8 cellular contexts compared by ENCODE assay signal in the genomic region with DNA sequence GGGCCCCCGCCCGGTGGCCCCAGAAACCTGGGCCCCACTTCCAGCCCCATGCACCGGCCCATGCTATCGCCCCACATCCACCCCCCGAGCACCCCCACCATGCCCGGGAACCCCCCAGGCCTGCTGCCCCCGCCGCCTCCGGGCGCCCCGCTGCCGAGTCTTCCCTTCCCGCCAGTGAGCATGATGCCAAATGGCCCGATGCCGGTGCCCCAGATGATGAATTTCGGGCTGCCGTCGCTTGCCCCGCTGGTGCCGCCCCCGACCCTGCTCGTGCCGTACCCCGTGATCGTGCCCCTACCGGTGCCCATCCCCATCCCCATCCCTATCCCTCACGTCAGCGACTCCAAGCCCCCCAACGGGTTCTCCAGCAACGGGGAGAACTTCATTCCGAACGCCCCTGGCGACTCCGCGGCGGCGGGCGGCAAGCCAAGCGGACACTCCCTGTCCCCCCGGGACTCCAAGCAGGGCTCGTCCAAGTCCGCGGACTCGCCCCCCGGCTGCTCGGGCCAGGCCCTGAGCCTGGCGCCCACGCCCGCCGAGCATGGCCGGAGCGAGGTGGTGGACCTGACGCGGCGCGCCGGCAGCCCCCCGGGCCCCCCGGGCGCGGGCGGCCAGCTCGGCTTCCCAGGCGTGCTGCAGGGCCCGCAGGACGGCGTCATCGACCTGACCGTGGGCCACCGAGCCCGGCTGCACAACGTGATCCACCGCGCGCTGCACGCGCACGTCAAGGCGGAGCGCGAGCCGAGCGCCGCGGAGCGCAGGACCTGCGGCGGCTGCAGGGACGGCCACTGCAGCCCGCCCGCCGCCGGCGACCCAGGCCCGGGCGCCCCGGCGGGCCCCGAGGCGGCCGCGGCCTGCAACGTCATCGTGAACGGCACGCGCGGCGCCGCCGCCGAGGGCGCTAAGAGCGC.
DNase-seq lines count a peak whose midpoint lies in the region; ATAC-seq, FAIRE-seq and TF ChIP-seq lines count a peak whose summit lies in the region.

No MANE protein-coding gene starts in this region.

- no peaks in the 10 kb centered on the region for H4K20me1 ChIP-seq in keratinocyte (ENCODE audit: control insufficient read depth, extremely low read depth, insufficient read depth, low read length)

- in situ Hi-C loops in brain microvascular endothelial cell (cut with HindIII; ENCODE audit: low pct_ligation_motif_present, low sequenced_read_pairs), result no loop called here

- no peak for DNase-seq in activated CD4-positive, alpha-beta memory T cell treated with anti-CD3 and anti-CD28 coated beads for 36 hours
- DNase-seq in activated CD4-positive, alpha-beta memory T cell treated with anti-CD3 and anti-CD28 coated beads, Interleukin-2, amount 10 ng/mL, durations not matched to agents 7 days and 5 days, result no peak
- DNase-seq in brain microvascular endothelial cell (no peak), keratinocyte (ENCODE audit: low read depth, low spot score) (no peak), thoracic aorta (ENCODE audit: low spot score) (no peak), Kasumi-1 (lab: John Stamatoyannopoulos, UW) (no peak), HPDE6-E6E7 (ENCODE audit: extremely low spot score) (no peak)

- H3K4me3 Mint-ChIP-seq in activated CD4-positive, alpha-beta memory T cell treated with anti-CD3 and anti-CD28 coated beads for 36 hours, result peak overlapping the region; percentile 35
- H3K4me3 Mint-ChIP-seq in activated CD4-positive, alpha-beta memory T cell treated with anti-CD3 and anti-CD28 coated beads, Interleukin-2, amount 10 ng/mL, durations not matched to agents 7 days and 5 days, result no peak overlapping the region

- peaks cover 4% of the 10 kb centered on the region for H3K4me1 Mint-ChIP-seq in activated CD4-positive, alpha-beta memory T cell treated with anti-CD3 and anti-CD28 coated beads for 36 hours (ENCODE audit: low read depth)
- H3K4me1 Mint-ChIP-seq in activated CD4-positive, alpha-beta memory T cell treated with anti-CD3 and anti-CD28 coated beads, Interleukin-2, amount 10 ng/mL, durations not matched to agents 7 days and 5 days, result peaks cover 7% of the 10 kb centered on the region

- ATAC-seq in thoracic aorta (ENCODE audit: insufficient number of reproducible peaks, low FRiP score, low read depth), result no peak
- ATAC-seq in HG03135 (IDR thresholded peaks at IDR 0.05; ENCODE audit: unreplicated experiment), result no peak

- H3K4me1 ChIP-seq in keratinocyte (ENCODE audit: control insufficient read depth, extremely low read depth, insufficient read depth, low read length), result no peaks in the 10 kb centered on the region
- peaks cover 4 to 14% of the 10 kb centered on the region in 2 donors for H3K4me1 ChIP-seq in thoracic aorta (ENCODE audit: control insufficient read depth in 1 of 2, low read depth in 2 of 2)

- FAIRE-seq in keratinocyte (lab: Jason Lieb, UNC), result no peak

- H3K9me1 ChIP-seq in keratinocyte (ENCODE audit: control insufficient read depth, extremely low read depth, insufficient read depth, low read length), result no peaks in the 10 kb centered on the region

- H3K4me3 ChIP-seq in brain microvascular endothelial cell (ENCODE audit: low read depth, low read length) (peak overlapping the region; percentile 24), keratinocyte (ENCODE audit: control insufficient read depth in 2 of 3, extremely low read depth in 1 of 3, insufficient read depth in 2 of 3, low read depth in 1 of 3, low read length in 3 of 3) (no peak overlapping the region), thoracic aorta (peak overlapping the region; percentile 59)

- intact Hi-C loops in activated CD4-positive, alpha-beta memory T cell treated with anti-CD3 and anti-CD28 coated beads for 36 hours (cut with micrococcal nuclease), result loop anchor here (10.0 kb wide), 1 partner anchor 320 kb away; no protein-coding TSS in a partner anchor

- no peak overlapping the region for H3K27ac Mint-ChIP-seq in activated CD4-positive, alpha-beta memory T cell treated with anti-CD3 and anti-CD28 coated beads for 36 hours
- H3K27ac Mint-ChIP-seq in activated CD4-positive, alpha-beta memory T cell treated with anti-CD3 and anti-CD28 coated beads, Interleukin-2, amount 10 ng/mL, durations not matched to agents 7 days and 5 days, result no peak overlapping the region

- H3K27ac ChIP-seq in brain microvascular endothelial cell, result no peak overlapping the region
- no peak overlapping the region for H3K27ac ChIP-seq in keratinocyte (ENCODE audit: control insufficient read depth, insufficient read depth, low read length)
- H3K27ac ChIP-seq in thoracic aorta, result no peak overlapping the region

- H3K27me3 ChIP-seq in brain microvascular endothelial cell (replicated peaks) (peaks cover 3% of the 10 kb centered on the region), keratinocyte (ENCODE audit: control insufficient read depth, extremely low read depth, insufficient read depth, low read length) (peaks cover 40% of the 10 kb centered on the region), thoracic aorta (replicated peaks; ENCODE audit: insufficient read depth) (no peaks in the 10 kb centered on the region)

- TF ChIP-seq CTCF in brain microvascular endothelial cell (IDR thresholded peaks at IDR 0.05; ENCODE audit: low read depth, low read length, missing control alignments), result no peak
- no peak for TF ChIP-seq CTCF in keratinocyte (optimal IDR thresholded peaks at IDR 0.05 in 1 of 3, IDR thresholded peaks at IDR 0.05 in 1 of 3, conservative IDR thresholded peaks at IDR 0.05 in 1 of 3; ENCODE audit: extremely low read depth in 1 of 3, insufficient read depth in 2 of 3, low read length in 3 of 3)
- TF ChIP-seq CTCF in thoracic aorta (IDR thresholded peaks at IDR 0.05), result no peak

- no peaks in the 10 kb centered on the region for H3K9me3 Mint-ChIP-seq in activated CD4-positive, alpha-beta memory T cell treated with anti-CD3 and anti-CD28 coated beads for 36 hours
- H3K9me3 Mint-ChIP-seq in activated CD4-positive, alpha-beta memory T cell treated with anti-CD3 and anti-CD28 coated beads, Interleukin-2, amount 10 ng/mL, durations not matched to agents 7 days and 5 days, result no peaks in the 10 kb centered on the region

- H2AFZ ChIP-seq in keratinocyte (ENCODE audit: control insufficient read depth, low read length), result no peak overlapping the region

- CTCF ChIA-PET in activated CD4-positive, alpha-beta memory T cell treated with anti-CD3 and anti-CD28 coated beads for 36 hours (lab: Charles Lee), result no interaction called here
- CTCF ChIA-PET in activated CD4-positive, alpha-beta memory T cell treated with anti-CD3 and anti-CD28 coated beads, Interleukin-2, amount 10 ng/mL, durations not matched to agents 7 days and 5 days (lab: Charles Lee), result no interaction called here

- peak overlapping the region; percentile 2 for H3K4me2 ChIP-seq in keratinocyte (ENCODE audit: control insufficient read depth, extremely low read depth, insufficient read depth, low read depth, low read length)

- dilution Hi-C loops in keratinocyte (cut with MboI; ENCODE audit: extremely low pct_ligation_motif_present, low sequenced_read_pairs), result no loop called here

- H3K36me3 Mint-ChIP-seq in activated CD4-positive, alpha-beta memory T cell treated with anti-CD3 and anti-CD28 coated beads for 36 hours, result no peaks in the 10 kb centered on the region
- peaks cover 5% of the 10 kb centered on the region for H3K36me3 Mint-ChIP-seq in activated CD4-positive, alpha-beta memory T cell treated with anti-CD3 and anti-CD28 coated beads, Interleukin-2, amount 10 ng/mL, durations not matched to agents 7 days and 5 days (ENCODE audit: low read depth)

- no peak overlapping the region for H3K9ac ChIP-seq in keratinocyte (ENCODE audit: control insufficient read depth, extremely low read depth, insufficient read depth, low read length)

- POLR2A ChIA-PET in activated CD4-positive, alpha-beta memory T cell treated with anti-CD3 and anti-CD28 coated beads for 36 hours (lab: Charles Lee), result interaction anchor here (0.6 kb wide), 1 partner anchor 24 kb away, joined by 3 read pairs; no protein-coding TSS in a partner anchor
- POLR2A ChIA-PET in activated CD4-positive, alpha-beta memory T cell treated with anti-CD3 and anti-CD28 coated beads, Interleukin-2, amount 10 ng/mL, durations not matched to agents 7 days and 5 days (lab: Charles Lee), result no interaction called here

- no peaks in the 10 kb centered on the region for H3K36me3 ChIP-seq in brain microvascular endothelial cell (replicated peaks)
- no peaks in the 10 kb centered on the region for H3K36me3 ChIP-seq in keratinocyte (ENCODE audit: control insufficient read depth in 2 of 2, extremely low read depth in 1 of 2, insufficient read depth in 2 of 2, low read length in 2 of 2)
- H3K36me3 ChIP-seq in thoracic aorta, result no peaks in the 10 kb centered on the region

- H3K9me3 ChIP-seq in keratinocyte (ENCODE audit: control insufficient read depth, low read depth, low read length), result no peaks in the 10 kb centered on the region
- H3K9me3 ChIP-seq in thoracic aorta, result no peaks in the 10 kb centered on the region

- H3K27me3 Mint-ChIP-seq in activated CD4-positive, alpha-beta memory T cell treated with anti-CD3 and anti-CD28 coated beads for 36 hours, result peaks cover 60% of the 10 kb centered on the region
- H3K27me3 Mint-ChIP-seq in activated CD4-positive, alpha-beta memory T cell treated with anti-CD3 and anti-CD28 coated beads, Interleukin-2, amount 10 ng/mL, durations not matched to agents 7 days and 5 days, result peaks cover 71% of the 10 kb centered on the region

- no peaks in the 10 kb centered on the region for H3K79me2 ChIP-seq in keratinocyte (ENCODE audit: control insufficient read depth, insufficient read depth, low read length)

Comparison
In these comparisons a context has a peak if more than half of its experiments do, and no peak if none do; other contexts are left out.
1. H3K4me3 ChIP-seq: peak in brain microvascular endothelial cell (single experiment) and thoracic aorta (single experiment); none in keratinocyte (0 of 3).